In genomic region chr5:109247943-109248342, GRCh38 we compare ENCODE assay signal across 16 cellular contexts.
DNase-seq lines count a peak whose midpoint lies in the region; ATAC-seq lines count a peak whose summit lies in the region.
"Had no signal": no experiment of that assay in that cellular context is flagged by ENCODE, and none has a peak within 500 bp of the region (broad histone marks: within the 10 kb centered on the region; RNA-seq: fewer than 3 reads in every experiment).

No MANE protein-coding gene starts in this region.

- no peak overlapping the region for H3K27ac Mint-ChIP-seq in activated T-cell treated with anti-CD3 and anti-CD28 coated beads, Interleukin-2, amount 50 U/mL, for 24 hours
- H3K27ac Mint-ChIP-seq: GM23338 had no signal

- H3K36me3 Mint-ChIP-seq in activated T-cell treated with anti-CD3 and anti-CD28 coated beads, Interleukin-2, amount 50 U/mL, for 24 hours (ENCODE audit: low read depth) = peaks cover 5% of the 10 kb centered on the region

- peaks cover 3% of the 10 kb centered on the region for H3K4me1 Mint-ChIP-seq in activated T-cell treated with anti-CD3 and anti-CD28 coated beads, Interleukin-2, amount 50 U/mL, for 24 hours (ENCODE audit: low read depth)
- H3K4me1 Mint-ChIP-seq: GM23338 had no signal

- H3K27me3 Mint-ChIP-seq in activated T-cell treated with anti-CD3 and anti-CD28 coated beads, Interleukin-2, amount 50 U/mL, for 24 hours = peaks cover 17% of the 10 kb centered on the region

- H3K4me3 Mint-ChIP-seq in activated T-cell treated with anti-CD3 and anti-CD28 coated beads, Interleukin-2, amount 50 U/mL, for 24 hours = no peak overlapping the region
- H3K4me3 Mint-ChIP-seq: GM23338 had no signal

- ATAC-seq in HG02588 (IDR thresholded peaks at IDR 0.05; ENCODE audit: unreplicated experiment) = peak; percentile 82
- peak; percentile 89 for ATAC-seq in HG03442 (IDR thresholded peaks at IDR 0.05; ENCODE audit: unreplicated experiment)
- ATAC-seq: gastrocnemius medialis, GM23338 had no signal

- peak; percentile 53 for DNase-seq in SIG-M5 treated with dmso at 0.1 percent for 504 hours (lab: John Stamatoyannopoulos, UW; ENCODE audit: unreplicated experiment)
- DNase-seq in SIG-M5 (lab: John Stamatoyannopoulos, UW) = no peak
- DNase-seq in NCI-H1105 (lab: John Stamatoyannopoulos, UW) = no peak
- DNase-seq in activated T-cell treated with anti-CD3 and anti-CD28 coated beads, Interleukin-2, amount 50 U/mL, for 24 hours = no peak
- no peak for DNase-seq in NCI-H446 treated with DMSO at 0.1 percent for 48 hours (lab: John Stamatoyannopoulos, UW)
- no peak for DNase-seq in NCI-H82 treated with DMSO at 0.1 percent for 48 hours (lab: John Stamatoyannopoulos, UW; ENCODE audit: unreplicated experiment)
- DNase-seq: DND-41; gastrocnemius medialis; left ventricle myocardium inferior; NCI-H1694 treated with DMSO at 0.1 percent for 48 hours; stimulated activated CD4-positive, alpha-beta T cell treated with anti-CD3 and anti-CD28 coated beads, Interleukin-12 subunit alpha, Interleukin-12 subunit beta, amount 100 ng/mL, for 4 hours; stimulated activated CD8-positive, alpha-beta memory T cell treated with anti-CD3 and anti-CD28 coated beads, Interleukin-4, amount 100 ng/mL, for 48 hours; T-helper 9 cell had no signal

- peaks cover 17% of the 10 kb centered on the region for H3K9me3 Mint-ChIP-seq in activated T-cell treated with anti-CD3 and anti-CD28 coated beads, Interleukin-2, amount 50 U/mL, for 24 hours
